In the genomic region with DNA sequence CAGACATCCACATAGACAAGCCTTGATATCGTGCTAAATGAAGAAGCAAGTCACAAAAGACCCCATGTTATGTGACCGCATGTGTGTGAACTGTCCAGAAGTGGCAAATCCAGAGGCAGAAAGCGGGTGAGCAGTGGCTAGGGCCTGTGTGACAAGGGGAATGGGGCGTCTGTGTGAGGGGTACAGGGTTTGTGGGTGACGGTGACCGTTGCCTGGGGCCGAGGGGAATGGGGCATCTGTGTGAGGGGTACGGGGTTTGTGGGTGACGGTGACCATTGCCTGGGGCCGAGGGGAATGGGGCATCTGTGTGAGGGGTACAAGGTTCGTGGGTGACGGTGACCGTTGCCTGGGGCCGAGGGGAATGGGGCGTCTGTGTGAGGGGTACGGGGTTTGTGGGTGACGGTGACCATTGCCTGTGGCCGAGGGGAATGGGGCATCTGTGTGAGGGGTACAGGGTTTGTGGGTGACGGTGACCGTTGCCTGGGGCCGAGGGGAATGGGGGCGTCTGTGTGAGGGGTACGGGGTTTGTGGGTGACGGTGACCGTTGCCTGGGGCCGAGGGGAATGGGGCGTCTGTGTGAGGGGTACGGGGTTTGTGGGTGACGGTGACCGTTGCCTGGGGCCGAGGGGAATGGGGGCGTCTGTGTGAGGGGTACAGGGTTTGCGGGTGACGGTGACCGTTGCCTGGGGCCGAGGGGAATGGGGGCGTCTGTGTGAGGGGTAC, we compare ENCODE assay signal across 1 cellular context. TPM values are rescaled to one million over a fixed set of nuclear protein-coding genes. Genes with fewer than 3 reads are reported as not detected.
"Had no signal": no experiment of that assay in that cellular context is flagged by ENCODE, and none has a peak within 500 bp of the region (broad histone marks: within the 10 kb centered on the region; RNA-seq: fewer than 3 reads in every experiment).

No MANE protein-coding gene starts in this region.

RNA-seq across cellular contexts. Expression of gene NOXA1, which starts 44.3 kb away (rescaled TPM):
- total RNA-seq: SJSA1 had no signal
